ENCODE assay signal across 14 cellular contexts in genomic region chr6:146582857-146583256, GRCh38. TPM values are rescaled to one million over a fixed set of nuclear protein-coding genes. Genes with fewer than 3 reads are reported as not detected.
DNase-seq lines count a peak whose midpoint lies in the region; ATAC-seq and TF ChIP-seq lines count a peak whose summit lies in the region.
"Had no signal": no experiment of that assay in that cellular context is flagged by ENCODE, and none has a peak within 500 bp of the region (broad histone marks: within the 10 kb centered on the region; RNA-seq: fewer than 3 reads in every experiment).

No MANE protein-coding gene starts in this region.

- H3K27me3 Mint-ChIP-seq in MCF 10A (ENCODE audit: insufficient read depth, unreplicated experiment), result no peaks in the 10 kb centered on the region

- H3K4me1 Mint-ChIP-seq in MCF 10A (ENCODE audit: insufficient read depth, unreplicated experiment), result no peaks in the 10 kb centered on the region
- H3K4me1 Mint-ChIP-seq: neural crest cell had no signal

- no peaks in the 10 kb centered on the region for H3K36me3 Mint-ChIP-seq in MCF 10A (ENCODE audit: insufficient read depth, unreplicated experiment)

- TF ChIP-seq POLR2A in breast epithelium (IDR thresholded peaks at IDR 0.05), result no peak

- intact Hi-C loops in MCF 10A (cut with micrococcal nuclease), result no loop called here
- intact Hi-C loops in breast epithelium (cut with DNase I; ENCODE audit: low total_unique reads), result loop anchor here (5.0 kb wide), 1 partner anchor 681 kb away; no protein-coding TSS in a partner anchor
- intact Hi-C loops in left lung (cut with DNase I), result no loop called here
- intact Hi-C loops in upper lobe of right lung (cut with DNase I), result no loop called here

- H3K4me3 ChIP-seq in breast epithelium (no peak overlapping the region), cardiac fibroblast (replicated peaks in 1 of 2; ENCODE audit: low read depth in 2 of 2, low read length in 2 of 2) (no peak overlapping the region), left lung (no peak overlapping the region), upper lobe of right lung (no peak overlapping the region)
- H3K4me3 ChIP-seq: HAP-1 had no signal

- no peaks in the 10 kb centered on the region for H3K4me1 ChIP-seq in breast epithelium
- peaks cover 0 to 7% of the 10 kb centered on the region in 2 donors for H3K4me1 ChIP-seq in left lung
- no peaks in the 10 kb centered on the region for H3K4me1 ChIP-seq in upper lobe of right lung
- H3K4me1 ChIP-seq: HAP-1 had no signal

- H3K36me3 ChIP-seq in breast epithelium, result no peaks in the 10 kb centered on the region
- no peaks in the 10 kb centered on the region for H3K36me3 ChIP-seq in left lung
- no peaks in the 10 kb centered on the region for H3K36me3 ChIP-seq in upper lobe of right lung
- H3K36me3 ChIP-seq: HAP-1 had no signal

- POLR2A ChIA-PET in MCF 10A (lab: Yijun Ruan, JAX), result interaction anchor here (0.7 kb wide), 1 partner anchor 78 kb away, joined by 3 read pairs; no protein-coding TSS in a partner anchor

- DNase-seq in MCF 10A (ENCODE audit: unreplicated experiment), result peak; percentile 54
- no peak for DNase-seq in breast epithelium (ENCODE audit: low spot score in 2 of 2)
- peak; percentile 22 to 58 for DNase-seq in cardiac fibroblast (ENCODE audit: low read depth in 2 of 2)
- DNase-seq in left lung, result peak; percentile 37 to 65
- no peak for DNase-seq in upper lobe of right lung
- DNase-seq in NCI-H226, result no peak
- no peak for DNase-seq in T-helper 9 cell
- DNase-seq: DND-41, NCI-H1694 treated with DMSO at 0.1 percent for 48 hours had no signal

- CTCF ChIA-PET in MCF 10A (lab: Yijun Ruan, JAX), result interaction anchor here (1.4 kb wide), 1 partner anchor 10 kb away, joined by 6 read pairs; no protein-coding TSS in a partner anchor

- no peak for TF ChIP-seq CTCF in MCF 10A (IDR thresholded peaks at IDR 0.05; ENCODE audit: unreplicated experiment)
- TF ChIP-seq CTCF in breast epithelium (IDR thresholded peaks at IDR 0.05), result no peak
- no peak for TF ChIP-seq CTCF in cardiac fibroblast (IDR thresholded peaks at IDR 0.05; ENCODE audit: low read depth, low read length)
- TF ChIP-seq CTCF in left lung (IDR thresholded peaks at IDR 0.05), result no peak
- TF ChIP-seq CTCF in upper lobe of right lung (IDR thresholded peaks at IDR 0.05), result no peak

- no peaks in the 10 kb centered on the region for H3K9me3 Mint-ChIP-seq in MCF 10A (ENCODE audit: unreplicated experiment)
- H3K9me3 Mint-ChIP-seq: neural crest cell had no signal

- H3K9me3 ChIP-seq in breast epithelium (no peaks in the 10 kb centered on the region), left lung (no peaks in the 10 kb centered on the region), upper lobe of right lung (no peaks in the 10 kb centered on the region)
- H3K9me3 ChIP-seq: HAP-1 had no signal

- no peak overlapping the region for H3K27ac ChIP-seq in breast epithelium
- no peak overlapping the region for H3K27ac ChIP-seq in left lung
- H3K27ac ChIP-seq in upper lobe of right lung, result no peak overlapping the region
- H3K27ac ChIP-seq: epithelial cell of prostate had no signal

- H3K27me3 ChIP-seq in breast epithelium (no peaks in the 10 kb centered on the region), left lung (no peaks in the 10 kb centered on the region), upper lobe of right lung (no peaks in the 10 kb centered on the region)

- no peak overlapping the region for H3K4me3 Mint-ChIP-seq in MCF 10A (ENCODE audit: unreplicated experiment)
- H3K4me3 Mint-ChIP-seq: neural crest cell had no signal

- no peak for ATAC-seq in left lung
- ATAC-seq in upper lobe of right lung, result peak; percentile 53
- no peak for ATAC-seq in HG03378 (IDR thresholded peaks at IDR 0.05; ENCODE audit: unreplicated experiment)
- ATAC-seq: Panc1 had no signal

- no peak overlapping the region for H3K27ac Mint-ChIP-seq in MCF 10A (ENCODE audit: low read depth, unreplicated experiment)

- BruUV-seq in MCF 10A (replicated peaks; lab: Mats Ljungman, UMichigan), result no TSS peak

RNA-seq across cellular contexts. Expression of gene ADGB, which starts 15.9 kb away (rescaled TPM):
- total RNA-seq in MCF 10A (2022) (not detected in 2 replicates), breast epithelium (not detected), left lung (1 to 10 TPM in 1 of 2 donors, not detected in 1; 1.3 TPM), upper lobe of right lung (not detected)
- total RNA-seq: neural crest cell had no signal

RNA-seq across cellular contexts. Expression of gene RAB32, which starts 39.2 kb away (rescaled TPM):
- total RNA-seq in MCF 10A (2022) (39.7 and 73.6 TPM in 2 replicates), breast epithelium (10 to 100 TPM; 32.5 to 43.8 (median 36.7) TPM), left lung (10 to 100 TPM; 44.1 to 48.7 TPM), upper lobe of right lung (36.8 TPM)

Comparison
In these comparisons a context has a peak if more than half of its experiments do, and no peak if none do; other contexts are left out.
1. DNase-seq: peak in MCF 10A (single experiment), cardiac fibroblast (2 of 2) and left lung (2 of 2); none in breast epithelium (0 of 2), upper lobe of right lung (single experiment), NCI-H226 (single experiment) and T-helper 9 cell (single experiment).